ENCODE assay signal across 16 cellular contexts in the genomic region with DNA sequence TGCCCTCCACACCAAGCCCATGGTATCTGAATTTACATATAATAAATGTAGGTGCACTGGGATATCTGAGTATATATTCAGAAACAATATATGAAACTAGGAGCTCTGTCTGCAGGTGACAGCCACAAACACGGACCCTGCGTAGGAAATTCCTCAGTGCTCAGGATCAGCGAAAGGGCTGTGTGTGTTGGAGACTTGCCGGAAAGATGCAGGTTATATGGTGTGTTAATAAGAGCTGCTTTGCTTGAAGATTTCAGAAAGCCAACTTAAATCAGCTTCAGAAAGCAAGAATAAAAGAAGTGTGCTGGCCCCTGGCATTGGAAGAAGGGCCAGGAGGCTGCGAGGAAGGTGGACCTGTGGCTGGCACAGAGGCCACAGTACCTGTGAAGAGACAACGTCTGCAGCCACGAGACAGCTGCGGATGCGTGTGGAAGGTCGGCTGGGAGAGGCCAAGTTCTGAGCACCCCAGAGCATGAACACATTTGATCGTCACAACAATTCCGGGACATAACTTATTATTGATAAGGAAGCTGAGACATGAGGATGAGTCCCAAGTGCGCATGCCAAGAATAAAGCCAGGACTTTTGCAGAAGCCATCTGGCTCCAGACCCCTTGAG.
A peak's percentile ranks its signal among the peaks of the same experiment; 100 is the strongest.
DNase-seq lines count a peak whose midpoint lies in the region; ATAC-seq and TF ChIP-seq lines count a peak whose summit lies in the region.
"Had no signal": no experiment of that assay in that cellular context is flagged by ENCODE, and none has a peak within 500 bp of the region (broad histone marks: within the 10 kb centered on the region; RNA-seq: fewer than 3 reads in every experiment).

No MANE protein-coding gene starts in this region.

- H3K27me3 Mint-ChIP-seq in osteocyte (ENCODE audit: unreplicated experiment) (no peaks in the 10 kb centered on the region), type B pancreatic cell (peaks cover 3% of the 10 kb centered on the region)

- H3K9me3 Mint-ChIP-seq in osteocyte (ENCODE audit: unreplicated experiment) (peaks cover 6% of the 10 kb centered on the region), type B pancreatic cell (no peaks in the 10 kb centered on the region)

- no peaks in the 10 kb centered on the region for H3K9me3 ChIP-seq in left ventricle myocardium inferior (replicated peaks)
- H3K9me3 ChIP-seq in right atrium auricular region: no peaks in the 10 kb centered on the region

- DNase-seq in left ventricle myocardium inferior (peak; percentile 3), Right ventricle myocardium inferior (ENCODE audit: missing footprints) (no peak), right atrium auricular region (ENCODE audit: low spot score) (peak; percentile 43), osteocyte (ENCODE audit: extremely low spot score, unreplicated experiment) (peak; percentile 15), type B pancreatic cell (ENCODE audit: extremely low spot score, unreplicated experiment) (peak; percentile 48), NCI-H1417 treated with DMSO at 0.1 percent for 48 hours (lab: John Stamatoyannopoulos, UW) (no peak)
- no peak for DNase-seq in activated CD4-positive, alpha-beta T cell treated with anti-CD3 and anti-CD28 coated beads for 48 hours
- DNase-seq: ACHN; AML-193; COR-L47; DMS153; GOT3; NCI-H1417; NCI-H1930; NCI-H526 treated with DMSO at 0.1 percent for 48 hours; NK-92 treated with Interleukin-12 subunit alpha and Interleukin-12 subunit beta, amount 100 ng/mL, for 24 hours had no signal

- no peak overlapping the region for H3K27ac Mint-ChIP-seq in osteocyte (ENCODE audit: unreplicated experiment)
- H3K27ac Mint-ChIP-seq in type B pancreatic cell: no peak overlapping the region

- H3K27ac ChIP-seq in left ventricle myocardium inferior (replicated peaks): no peak overlapping the region
- H3K27ac ChIP-seq in right atrium auricular region: no peak overlapping the region

- no peaks in the 10 kb centered on the region for H3K36me3 Mint-ChIP-seq in osteocyte (ENCODE audit: unreplicated experiment)
- H3K36me3 Mint-ChIP-seq in type B pancreatic cell: no peaks in the 10 kb centered on the region

- H3K4me1 Mint-ChIP-seq in osteocyte (ENCODE audit: unreplicated experiment) (no peaks in the 10 kb centered on the region), type B pancreatic cell (ENCODE audit: unreplicated experiment) (no peaks in the 10 kb centered on the region)

- H3K27me3 ChIP-seq in left ventricle myocardium inferior (ENCODE audit: low read depth) (no peaks in the 10 kb centered on the region), right atrium auricular region (no peaks in the 10 kb centered on the region)

- H3K4me3 Mint-ChIP-seq in osteocyte (ENCODE audit: unreplicated experiment) (no peak overlapping the region), type B pancreatic cell (no peak overlapping the region)

- ATAC-seq in Right ventricle myocardium inferior: no peak

- H3K4me3 ChIP-seq in left ventricle myocardium inferior (no peak overlapping the region), right atrium auricular region (no peak overlapping the region)

- H3K36me3 ChIP-seq in left ventricle myocardium inferior (no peaks in the 10 kb centered on the region), right atrium auricular region (no peaks in the 10 kb centered on the region)

- TF ChIP-seq CTCF in left ventricle myocardium inferior (IDR thresholded peaks at IDR 0.05; ENCODE audit: borderline replicate concordance) (no peak), right atrium auricular region (IDR thresholded peaks at IDR 0.05) (no peak), osteocyte (IDR thresholded peaks at IDR 0.05) (no peak), type B pancreatic cell (conservative IDR thresholded peaks at IDR 0.05) (no peak)

- H3K4me1 ChIP-seq in left ventricle myocardium inferior: no peaks in the 10 kb centered on the region
- H3K4me1 ChIP-seq in right atrium auricular region: no peaks in the 10 kb centered on the region

- intact Hi-C loops in left ventricle myocardium inferior (cut with micrococcal nuclease) (no loop called here), Right ventricle myocardium inferior (cut with DNase I) (no loop called here)

Comparison
In these comparisons a context has a peak if more than half of its experiments do, and no peak if none do; other contexts are left out.
1. DNase-seq: peak in left ventricle myocardium inferior (single experiment), right atrium auricular region (single experiment), osteocyte (single experiment) and type B pancreatic cell (single experiment); none in Right ventricle myocardium inferior (single experiment), activated CD4-positive, alpha-beta T cell treated with anti-CD3 and anti-CD28 coated beads for 48 hours (single experiment) and NCI-H1417 treated with DMSO at 0.1 percent for 48 hours (single experiment).